Comparison of ENCODE assay signal across 11 cellular contexts in genomic region chr2:237254911-237255578, GRCh38.
DNase-seq lines count a peak whose midpoint lies in the region; ATAC-seq and TF ChIP-seq lines count a peak whose summit lies in the region.
"Had no signal": no experiment of that assay in that cellular context is flagged by ENCODE, and none has a peak within 500 bp of the region (broad histone marks: within the 10 kb centered on the region; RNA-seq: fewer than 3 reads in every experiment).

No MANE protein-coding gene starts in this region.

- H3K36me3 ChIP-seq in transverse colon = no peaks in the 10 kb centered on the region
- H3K36me3 ChIP-seq in BE2C = no peaks in the 10 kb centered on the region

- no peak overlapping the region for H3K4me3 Mint-ChIP-seq in natural killer cell treated with Interleukin-12 subunit alpha and Interleukin-12 subunit beta and Interleukin-15 and Interleukin-18, amount 100 ng/mL, for 72 hours
- H3K4me3 Mint-ChIP-seq: dendritic cell treated with granulocyte-macrophage colony-stimulating factor and Interleukin-4, amounts not matched to agents 40 ng/mL and 50 ng/mL, for 4 days had no signal

- H3K4me3 ChIP-seq in astrocyte of the cerebellum (ENCODE audit: low read depth, low read length) (no peak overlapping the region), transverse colon (no peak overlapping the region), BE2C (ENCODE audit: low read depth, low read length) (no peak overlapping the region)

- 76 to 81% methylated on average over 2 of the region's 2 CpGs for WGBS in transverse colon (ENCODE audit: low coverage in 1 of 2), 2 donors

- peak overlapping the region; percentile 20 to 76 (median 62) for H3K27ac ChIP-seq in transverse colon

- peaks cover 4 to 5% of the 10 kb centered on the region in 2 donors for H3K4me1 Mint-ChIP-seq in natural killer cell treated with Interleukin-12 subunit alpha and Interleukin-12 subunit beta and Interleukin-15 and Interleukin-18, amount 100 ng/mL, for 72 hours (ENCODE audit: low read depth in 2 of 2)

- no peak for TF ChIP-seq CTCF in astrocyte of the cerebellum (IDR thresholded peaks at IDR 0.05; ENCODE audit: low read depth, low read length, missing control alignments)
- TF ChIP-seq CTCF in transverse colon (IDR thresholded peaks at IDR 0.05) = no peak
- no peak for TF ChIP-seq CTCF in BE2C (IDR thresholded peaks at IDR 0.05; ENCODE audit: low read depth, low read length)

- no peaks in the 10 kb centered on the region for H3K36me3 Mint-ChIP-seq in natural killer cell treated with Interleukin-12 subunit alpha and Interleukin-12 subunit beta and Interleukin-15 and Interleukin-18, amount 100 ng/mL, for 72 hours

- no peaks in the 10 kb centered on the region for H3K9me3 Mint-ChIP-seq in natural killer cell treated with Interleukin-12 subunit alpha and Interleukin-12 subunit beta and Interleukin-15 and Interleukin-18, amount 100 ng/mL, for 72 hours
- H3K9me3 Mint-ChIP-seq: dendritic cell treated with granulocyte-macrophage colony-stimulating factor and Interleukin-4, amounts not matched to agents 40 ng/mL and 50 ng/mL, for 4 days had no signal

- ATAC-seq in HG03432 (IDR thresholded peaks at IDR 0.05; ENCODE audit: unreplicated experiment) = no peak
- ATAC-seq in natural killer cell treated with Interleukin-12 subunit alpha and Interleukin-12 subunit beta and Interleukin-15 and Interleukin-18, amount 100 ng/mL, for 72 hours = no peak

- no peaks in the 10 kb centered on the region for H3K27me3 ChIP-seq in transverse colon
- no peaks in the 10 kb centered on the region for H3K27me3 ChIP-seq in BE2C

- H3K27me3 Mint-ChIP-seq in natural killer cell treated with Interleukin-12 subunit alpha and Interleukin-12 subunit beta and Interleukin-15 and Interleukin-18, amount 100 ng/mL, for 72 hours = peaks cover 12 to 29% of the 10 kb centered on the region in 2 donors

- intact Hi-C loops in transverse colon (cut with DNase I; ENCODE audit: low total_unique reads) = no loop called here

- H3K27ac Mint-ChIP-seq in natural killer cell treated with Interleukin-12 subunit alpha and Interleukin-12 subunit beta and Interleukin-15 and Interleukin-18, amount 100 ng/mL, for 72 hours = no peak overlapping the region
- H3K27ac Mint-ChIP-seq: dendritic cell treated with granulocyte-macrophage colony-stimulating factor and Interleukin-4, amounts not matched to agents 40 ng/mL and 50 ng/mL, for 4 days had no signal

- H3K9me3 ChIP-seq in transverse colon (no peaks in the 10 kb centered on the region), BE2C (no peaks in the 10 kb centered on the region)

- in situ Hi-C loops in astrocyte of the cerebellum (cut with HindIII; ENCODE audit: low sequenced_read_pairs) = no loop called here
- in situ Hi-C loops in transverse colon (cut with MboI; ENCODE audit: low pct_ligation_motif_present in 1 of 4, low pct_unique_long_range_greater_than_20kb in 1 of 4, low sequenced_read_pairs in 3 of 4) = no loop called here

- peaks cover 0 to 21% (median 3%) of the 10 kb centered on the region in 4 donors for H3K4me1 ChIP-seq in transverse colon
- H3K4me1 ChIP-seq in BE2C = no peaks in the 10 kb centered on the region

- no peak for TF ChIP-seq POLR2A in transverse colon (IDR thresholded peaks at IDR 0.05)

- peak; percentile 86 for DNase-seq in HT1080 (ENCODE audit: low read depth)
- peak; percentile 65 for DNase-seq in astrocyte of the cerebellum (ENCODE audit: low read depth)
- peak; percentile 79 for DNase-seq in iris pigment epithelial cell (ENCODE audit: low read depth)
- DNase-seq in transverse colon = no peak
- no peak for DNase-seq in BE2C
- DNase-seq in natural killer cell treated with Interleukin-12 subunit alpha and Interleukin-12 subunit beta and Interleukin-15 and Interleukin-18, amount 100 ng/mL, for 72 hours (ENCODE audit: low spot score) = no peak
- DNase-seq: activated CD4-positive, alpha-beta T cell treated with anti-CD3 and anti-CD28 coated beads for 1 hour; MV-4-11; NCI-H510A treated with DMSO at 0.1 percent for 48 hours had no signal

- TF ChIP-seq EP300 in transverse colon (IDR thresholded peaks at IDR 0.05; ENCODE audit: low read depth) = no peak

Comparison
In these comparisons a context has a peak if more than half of its experiments do, and no peak if none do; other contexts are left out.
1. DNase-seq: peak in HT1080 (single experiment), astrocyte of the cerebellum (single experiment) and iris pigment epithelial cell (single experiment); none in transverse colon (single experiment), BE2C (single experiment) and natural killer cell treated with Interleukin-12 subunit alpha and Interleukin-12 subunit beta and Interleukin-15 and Interleukin-18, amount 100 ng/mL, for 72 hours (single experiment).